Comparison of ENCODE assay signal across 8 cellular contexts in genomic region chr2:239400907-239401449, GRCh38. TPM values are rescaled to one million over a fixed set of nuclear protein-coding genes. Genes with fewer than 3 reads are reported as not detected.
DNase-seq lines count a peak whose midpoint lies in the region; ATAC-seq, FAIRE-seq and TF ChIP-seq lines count a peak whose summit lies in the region.

Gene HDAC4, minus strand, starts transcription at chr2:239401020. Its CDS starts 48,321 bp downstream, at chr2:239352699.

- H3K9me3 ChIP-seq in Caco-2 (no peaks in the 10 kb centered on the region), OCI-LY3 (ENCODE audit: insufficient read depth, low read length) (no peaks in the 10 kb centered on the region)

- peak within 1 kb of the TSS; percentile 81 for H3K4me3 Mint-ChIP-seq in Caco-2 (ENCODE audit: unreplicated experiment)

- H3K27me3 ChIP-seq in Caco-2 (replicated peaks; ENCODE audit: control insufficient read depth, insufficient read depth, low read length) (no peaks in the 10 kb centered on the region), OCI-LY3 (ENCODE audit: low read depth, low read length) (no peaks in the 10 kb centered on the region)

- POLR2A ChIA-PET in Caco-2 (lab: Charles Lee): interaction anchor here (0.5 to 1.0 kb wide), 8 partner anchors 9 to 1692 kb away, joined by 3 to 5 read pairs (median 3); no protein-coding TSS in a partner anchor

- peak within 1 kb of the TSS; percentile 68 for H3K4me3 ChIP-seq in Caco-2 (ENCODE audit: low read depth, low read length)
- peak within 1 kb of the TSS; percentile 94 for H3K4me3 ChIP-seq in OCI-LY3 (ENCODE audit: low read length)

- intact Hi-C loops in Caco-2 (cut with micrococcal nuclease; ENCODE audit: unreplicated experiment): loop anchor here (10.0 kb wide), 1 partner anchor 174 kb away; no protein-coding TSS in a partner anchor

- TF ChIP-seq CTCF in Caco-2 (IDR thresholded peaks at IDR 0.05; ENCODE audit: insufficient read depth in 1 of 2, low read depth in 1 of 2, low read length in 1 of 2, severe bottlenecking in 1 of 2, unreplicated experiment in 1 of 2) (no peak), OCI-LY3 (IDR thresholded peaks at IDR 0.05; ENCODE audit: low read depth, low read length) (no peak)

- DNase-seq in Caco-2 (peak; percentile 96 to 97), HuH-7.5 (ENCODE audit: low spot score) (peak; percentile 99), mesenteric fat pad (ENCODE audit: low spot score) (peak; percentile 100)
- DNase-seq in activated CD8-positive, alpha-beta memory T cell treated with anti-CD3 and anti-CD28 coated beads, Interleukin-2, amount 50 U/mL, for 48 hours: peak; percentile 98
- DNase-seq in stimulated activated CD8-positive, alpha-beta memory T cell treated with anti-CD3 and anti-CD28 coated beads, Interleukin-15, amount 100 ng/mL, for 1 hour (ENCODE audit: low read depth): peak; percentile 97

- no peaks in the 10 kb centered on the region for H3K36me3 ChIP-seq in Caco-2 (ENCODE audit: control insufficient read depth, insufficient read depth, low read length)
- peaks cover 4% of the 10 kb centered on the region for H3K36me3 ChIP-seq in OCI-LY3 (replicated peaks; ENCODE audit: low read depth, low read length)

- H3K4me1 Mint-ChIP-seq in Caco-2 (ENCODE audit: low read depth, unreplicated experiment): no peaks in the 10 kb centered on the region

- H3K27ac ChIP-seq in OCI-LY3 (ENCODE audit: low read length): peak within 1 kb of the TSS; percentile 85

- BruUV-seq in Caco-2 (replicated peaks; lab: Mats Ljungman, UMichigan): no TSS peak

- H3K4me1 ChIP-seq in Caco-2 (no peaks in the 10 kb centered on the region), OCI-LY3 (ENCODE audit: low read length) (peaks cover 16% of the 10 kb centered on the region)

- no peaks in the 10 kb centered on the region for H3K9me3 Mint-ChIP-seq in Caco-2 (ENCODE audit: unreplicated experiment)

- peak within 1 kb of the TSS; percentile 93 for H3K4me2 ChIP-seq in OCI-LY3 (ENCODE audit: low read length)

- FAIRE-seq in endometrium (lab: Jason Lieb, UNC): peak; percentile 74

- H3K36me3 Mint-ChIP-seq in Caco-2 (ENCODE audit: insufficient read depth, unreplicated experiment): peaks cover 18% of the 10 kb centered on the region

- peaks cover 26% of the 10 kb centered on the region for H3K79me2 ChIP-seq in OCI-LY3 (ENCODE audit: low read length)

- peak within 1 kb of the TSS; percentile 85; the same call in 1 of the 2 replicates for H2AFZ ChIP-seq in OCI-LY3 (ENCODE audit: low read depth, low read length)

- peak within 1 kb of the TSS; percentile 96 for H3K9ac ChIP-seq in OCI-LY3 (ENCODE audit: low read length)

- CTCF ChIA-PET in Caco-2 (lab: Charles Lee): interaction anchor here (0.6 to 0.8 kb wide), 3 partner anchors 38 to 257 kb away, joined by 3 read pairs; no protein-coding TSS in a partner anchor

- peaks cover 16% of the 10 kb centered on the region; the same call in 1 of the 2 replicates for H4K20me1 ChIP-seq in OCI-LY3 (ENCODE audit: insufficient read depth, low read length)

- ATAC-seq in GM21528 (IDR thresholded peaks at IDR 0.05; ENCODE audit: low FRiP score, unreplicated experiment): peak; percentile 91

- no peaks in the 10 kb centered on the region for H3K27me3 Mint-ChIP-seq in Caco-2 (ENCODE audit: insufficient read depth, unreplicated experiment)

- H3K27ac Mint-ChIP-seq in Caco-2 (ENCODE audit: unreplicated experiment): peak within 1 kb of the TSS; percentile 91

RNA-seq across cellular contexts. Expression of gene HDAC4, which starts in this region (rescaled TPM):
- total RNA-seq in Caco-2 (2022) (15.5 and 17.6 TPM in 2 replicates), mesenteric fat pad (44.9 TPM)

Comparison
In these comparisons a context has a peak if more than half of its experiments do, and no peak if none do; other contexts are left out.
1. Peak in every context shown above with its lines: DNase-seq, ATAC-seq, H3K4me3 ChIP-seq and H3K27ac ChIP-seq.